Comparison of ENCODE assay signal across 22 cellular contexts in genomic region chr4:80093563-80093962, GRCh38.
"Had no signal": no experiment of that assay in that cellular context is flagged by ENCODE, and none has a peak within 500 bp of the region (broad histone marks: within the 10 kb centered on the region; RNA-seq: fewer than 3 reads in every experiment).

No MANE protein-coding gene starts in this region.

- H3K4me3 ChIP-seq: colonic mucosa, esophagus muscularis mucosa, gastroesophageal sphincter, heart right ventricle, left lung, lower lobe of right lung, mucosa of descending colon had no signal

- H3K27ac ChIP-seq: colonic mucosa, epithelial cell of prostate, esophagus muscularis mucosa, foreskin keratinocyte, gastroesophageal sphincter, heart right ventricle, left lung, lower lobe of right lung had no signal

- H3K9me3 ChIP-seq: colonic mucosa, esophagus muscularis mucosa, gastroesophageal sphincter, heart right ventricle, left lung, lower lobe of right lung, mucosa of descending colon had no signal

- ATAC-seq: effector memory CD8-positive, alpha-beta T cell; foreskin keratinocyte; gastroesophageal sphincter; heart right ventricle; left cardiac atrium; left lung; left ventricle myocardium superior; lower lobe of right lung; naive thymus-derived CD8-positive, alpha-beta T cell had no signal

- H3K27ac Mint-ChIP-seq: dendritic cell treated with granulocyte-macrophage colony-stimulating factor and Interleukin-4, amounts not matched to agents 40 ng/mL and 50 ng/mL, for 4 days; effector memory CD8-positive, alpha-beta T cell; endodermal cell; mesothelial cell of epicardium; naive B cell; naive thymus-derived CD8-positive, alpha-beta T cell had no signal

- H3K9me3 Mint-ChIP-seq: effector memory CD8-positive, alpha-beta T cell; endodermal cell; mesothelial cell of epicardium; naive thymus-derived CD8-positive, alpha-beta T cell had no signal

- DNase-seq: colonic mucosa; cortex of kidney; effector CD8-positive, alpha-beta T cell; effector memory CD8-positive, alpha-beta T cell; endodermal cell; erythroblast; foreskin keratinocyte; head of caudate nucleus; heart right ventricle; hippocampal formation; left cardiac atrium; left lung; left ventricle myocardium superior; lower lobe of right lung; mucosa of descending colon; naive B cell; naive thymus-derived CD8-positive, alpha-beta T cell had no signal

- H3K27me3 ChIP-seq: colonic mucosa, esophagus muscularis mucosa, foreskin keratinocyte, gastroesophageal sphincter, heart right ventricle, left lung had no signal

- H3K27me3 Mint-ChIP-seq: dendritic cell treated with granulocyte-macrophage colony-stimulating factor and Interleukin-4, amounts not matched to agents 40 ng/mL and 50 ng/mL, for 4 days had no signal

- H3K36me3 Mint-ChIP-seq: mesothelial cell of epicardium; naive B cell; naive thymus-derived CD8-positive, alpha-beta T cell had no signal

- H3K36me3 ChIP-seq: colonic mucosa, esophagus muscularis mucosa, gastroesophageal sphincter, heart right ventricle, left lung, lower lobe of right lung had no signal

- H3K4me3 Mint-ChIP-seq: dendritic cell treated with granulocyte-macrophage colony-stimulating factor and Interleukin-4, amounts not matched to agents 40 ng/mL and 50 ng/mL, for 4 days; effector memory CD8-positive, alpha-beta T cell; endodermal cell; mesothelial cell of epicardium; naive B cell; naive thymus-derived CD8-positive, alpha-beta T cell had no signal

- H3K4me1 ChIP-seq: colonic mucosa, left lung, lower lobe of right lung had no signal
